In genomic region chr15:87527875-87528274, GRCh38 we compare ENCODE assay signal across 29 cellular contexts.
"Had no signal": no experiment of that assay in that cellular context is flagged by ENCODE, and none has a peak within 500 bp of the region (broad histone marks: within the 10 kb centered on the region; RNA-seq: fewer than 3 reads in every experiment).

No MANE protein-coding gene starts in this region.

- H3K4me3 Mint-ChIP-seq: activated CD4-positive, alpha-beta T cell treated with anti-CD3 and anti-CD28 coated beads, Interleukin-2, amount 10 ng/mL, durations not matched to agents 24 days and 14 days; activated CD8-positive, alpha-beta T cell treated with anti-CD3 and anti-CD28 coated beads for 36 hours; activated naive CD4-positive, alpha-beta T cell treated with anti-CD3 and anti-CD28 coated beads, Interleukin-2, amount 50 U/mL, for 24 hours; activated naive CD8-positive, alpha-beta T cell treated with anti-CD3 and anti-CD28 coated beads, Interleukin-2, amount 10 ng/mL, durations not matched to agents 7 days and 5 days; activated T-cell treated with anti-CD3 and anti-CD28 coated beads, Interleukin-2, amount 50 U/mL, for 24 hours had no signal

- H3K36me3 Mint-ChIP-seq: activated naive CD4-positive, alpha-beta T cell treated with anti-CD3 and anti-CD28 coated beads, Interleukin-2, amount 50 U/mL, for 24 hours; activated naive CD8-positive, alpha-beta T cell treated with anti-CD3 and anti-CD28 coated beads, Interleukin-2, amount 10 ng/mL, durations not matched to agents 7 days and 5 days had no signal

- DNase-seq: activated CD4-positive, alpha-beta T cell treated with anti-CD3 and anti-CD28 coated beads, Interleukin-2, amount 10 ng/mL, durations not matched to agents 24 days and 14 days; activated CD4-positive, alpha-beta T cell treated with anti-CD3 and anti-CD28 coated beads, Interleukin-2, amount 50 U/mL, for 4 hours; activated CD8-positive, alpha-beta T cell treated with anti-CD3 and anti-CD28 coated beads for 36 hours; activated gamma-delta T cell; activated naive CD4-positive, alpha-beta T cell treated with Interleukin-2 at 50 U/mL for 16 hours; activated naive CD8-positive, alpha-beta T cell treated with anti-CD3 and anti-CD28 coated beads, Interleukin-2, amount 10 ng/mL, durations not matched to agents 7 days and 5 days; activated T-cell treated with anti-CD3 and anti-CD28 coated beads, Interleukin-2, amount 50 U/mL, for 24 hours; amygdala; NCI-H1048; NCI-H1105 treated with DMSO at 0.1 percent for 48 hours; NCI-H1436; NCI-H1694 treated with DMSO at 0.1 percent for 48 hours; NCI-H2029; NCI-H510A; NCI-H526; NCI-H748 treated with DMSO at 0.1 percent for 48 hours; NK-92 treated with Interleukin-12 subunit alpha and Interleukin-12 subunit beta, amount 100 ng/mL, for 24 hours; SJCRH30; T1000 had no signal

- H3K4me2 ChIP-seq: KMS-11, PC-9 had no signal

- H3K27me3 ChIP-seq: ascending aorta, body of pancreas, breast epithelium, MG63, SJCRH30 had no signal

- H3K9me3 ChIP-seq: ascending aorta, body of pancreas, breast epithelium, MG63, SJCRH30 had no signal

- H3K27ac Mint-ChIP-seq: activated CD4-positive, alpha-beta T cell treated with anti-CD3 and anti-CD28 coated beads, Interleukin-2, amount 10 ng/mL, durations not matched to agents 24 days and 14 days; activated CD8-positive, alpha-beta T cell treated with anti-CD3 and anti-CD28 coated beads for 36 hours; activated naive CD4-positive, alpha-beta T cell treated with anti-CD3 and anti-CD28 coated beads, Interleukin-2, amount 50 U/mL, for 24 hours; activated naive CD8-positive, alpha-beta T cell treated with anti-CD3 and anti-CD28 coated beads, Interleukin-2, amount 10 ng/mL, durations not matched to agents 7 days and 5 days; activated T-cell treated with anti-CD3 and anti-CD28 coated beads, Interleukin-2, amount 50 U/mL, for 24 hours; activated T-helper 2 cell treated with anti-CD3 and anti-CD28 coated beads, Interferon-gamma antibody, Interleukin-2, Interleukin-4, amounts not matched to agents 10 μg/mL and 5 μg/mL and 100 μg/mL, durations not matched to agents 14 hours and 24 hours and 36 hours had no signal

- H3K4me3 ChIP-seq: ascending aorta, body of pancreas, breast epithelium, MG63, PC-9, SJCRH30, SK-N-MC had no signal

- H3K4me1 Mint-ChIP-seq: activated CD4-positive, alpha-beta T cell treated with anti-CD3 and anti-CD28 coated beads, Interleukin-2, amount 10 ng/mL, durations not matched to agents 24 days and 14 days; activated naive CD8-positive, alpha-beta T cell treated with anti-CD3 and anti-CD28 coated beads, Interleukin-2, amount 10 ng/mL, durations not matched to agents 7 days and 5 days had no signal

- H2AFZ ChIP-seq: PC-9 had no signal

- ATAC-seq: activated CD8-positive, alpha-beta T cell treated with anti-CD3 and anti-CD28 coated beads for 36 hours had no signal

- H3K4me1 ChIP-seq: ascending aorta, breast epithelium, SJCRH30 had no signal

- H3K27ac ChIP-seq: ascending aorta, breast epithelium, KMS-11, PC-9, SJCRH30, SK-N-MC had no signal

- H3K36me3 ChIP-seq: ascending aorta, breast epithelium, MG63, SJCRH30 had no signal

- H3K9ac ChIP-seq: KMS-11 had no signal

- H3K9me3 Mint-ChIP-seq: activated naive CD4-positive, alpha-beta T cell treated with anti-CD3 and anti-CD28 coated beads, Interleukin-2, amount 50 U/mL, for 24 hours had no signal

- FAIRE-seq: RCC 7860 had no signal

- H3K27me3 Mint-ChIP-seq: activated CD4-positive, alpha-beta T cell treated with anti-CD3 and anti-CD28 coated beads, Interleukin-2, amount 10 ng/mL, durations not matched to agents 24 days and 14 days; activated naive CD4-positive, alpha-beta T cell treated with anti-CD3 and anti-CD28 coated beads, Interleukin-2, amount 50 U/mL, for 24 hours; activated naive CD8-positive, alpha-beta T cell treated with anti-CD3 and anti-CD28 coated beads, Interleukin-2, amount 10 ng/mL, durations not matched to agents 7 days and 5 days; activated T-cell treated with anti-CD3 and anti-CD28 coated beads, Interleukin-2, amount 50 U/mL, for 24 hours had no signal
